In genomic region chr1:235860829-235861228, GRCh38 we compare ENCODE assay signal across 22 cellular contexts.
"Had no signal": no experiment of that assay in that cellular context is flagged by ENCODE, and none has a peak within 500 bp of the region (broad histone marks: within the 10 kb centered on the region; RNA-seq: fewer than 3 reads in every experiment).

No MANE protein-coding gene starts in this region.

- H3K9me3 ChIP-seq: SK-N-SH had no signal

- H3K4me2 ChIP-seq: KMS-11, SK-N-SH had no signal

- H3K27ac ChIP-seq: KMS-11, RWPE1 had no signal

- FAIRE-seq: HepG2 had no signal

- ATAC-seq: HepG2, T-cell had no signal

- DNase-seq: IMR-90, Kasumi-1, MM.1S, NCI-H1048, NCI-H1105, NCI-H1417, NCI-H1436 treated with DMSO at 0.1 percent for 48 hours, NCI-H1694, NCI-H1930, NCI-H2081, NCI-H2107, NCI-H2227 treated with DMSO at 0.1 percent for 48 hours, NCI-H524, NCI-H526 treated with DMSO at 0.1 percent for 48 hours, NCI-H774, SHP77, SK-N-SH, SW 1271, T-cell had no signal
